10 cellular contexts compared by ENCODE assay signal in the genomic region with DNA sequence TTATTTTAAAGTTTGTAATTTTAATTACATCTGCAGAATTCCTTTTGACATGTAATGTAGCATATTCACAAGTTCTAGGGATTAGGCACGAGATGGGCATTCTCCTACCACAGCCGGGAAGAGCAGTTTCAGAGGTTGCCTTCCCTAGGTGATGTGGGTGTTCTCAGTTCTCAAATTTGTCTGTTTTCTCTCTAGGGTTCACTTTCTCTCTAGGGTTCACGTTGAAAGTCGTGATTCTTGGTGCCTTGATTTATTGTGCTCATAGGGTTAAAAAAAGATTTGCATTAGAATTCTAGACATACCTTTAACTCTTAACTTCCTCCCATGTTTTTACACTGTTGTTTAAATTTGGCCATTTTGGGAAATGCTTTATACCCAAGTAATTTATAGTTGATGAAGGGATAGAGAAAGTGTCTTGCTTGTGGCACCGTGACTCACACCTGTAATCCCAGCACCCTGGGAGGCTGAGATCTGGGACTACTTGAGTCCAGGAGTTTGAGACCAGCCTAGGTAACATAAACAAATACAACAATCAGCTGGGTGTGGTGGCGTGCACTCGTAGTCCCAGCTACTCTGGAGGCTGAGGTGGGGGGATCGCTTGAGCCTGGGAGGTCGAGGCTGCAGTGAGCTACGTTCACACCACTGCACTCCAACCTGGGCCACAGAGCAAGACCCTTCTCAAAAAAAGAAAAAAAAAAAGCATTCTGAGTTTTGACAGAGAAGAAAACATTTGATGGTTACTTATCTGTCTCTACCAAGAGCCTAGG. TPM values are rescaled to one million over a fixed set of nuclear protein-coding genes. Genes with fewer than 3 reads are reported as not detected.
A peak's percentile ranks its signal among the peaks of the same experiment; 100 is the strongest.
DNase-seq lines count a peak whose midpoint lies in the region; ATAC-seq and TF ChIP-seq lines count a peak whose summit lies in the region.
"Had no signal": no experiment of that assay in that cellular context is flagged by ENCODE, and none has a peak within 500 bp of the region (broad histone marks: within the 10 kb centered on the region; RNA-seq: fewer than 3 reads in every experiment).

No MANE protein-coding gene starts in this region.

- CTCF ChIA-PET in activated CD4-positive, alpha-beta T cell treated with anti-CD3 and anti-CD28 coated beads, Interleukin-2, amount 10 ng/mL, durations not matched to agents 7 days and 5 days (lab: Charles Lee): interaction anchor here (0.6 to 1.5 kb wide), 4 partner anchors 10 to 55 kb away, joined by 3 to 6 read pairs (median 4); no protein-coding TSS in a partner anchor
- CTCF ChIA-PET in WTC11 (lab: Charles Lee): interaction anchor here (1.0 kb wide), 1 partner anchor 53 kb away, joined by 3 read pairs; no protein-coding TSS in a partner anchor

- H3K9me3 ChIP-seq in stomach: no peaks in the 10 kb centered on the region

- H3K9me3 Mint-ChIP-seq in activated CD4-positive, alpha-beta T cell treated with anti-CD3 and anti-CD28 coated beads, Interleukin-2, amount 10 ng/mL, durations not matched to agents 7 days and 5 days: no peaks in the 10 kb centered on the region
- H3K9me3 Mint-ChIP-seq in WTC11 (no peaks in the 10 kb centered on the region), immature natural killer cell (no peaks in the 10 kb centered on the region)
- H3K9me3 Mint-ChIP-seq: activated T-helper 2 cell treated with anti-CD3 and anti-CD28 coated beads, Interferon-gamma antibody, Interleukin-2, Interleukin-4, amounts not matched to agents 10 μg/mL and 5 μg/mL and 100 μg/mL, durations not matched to agents 14 hours and 24 hours and 36 hours had no signal

- WGBS in stomach, 5 donors: 65 to 70% (median 67%) methylated on average over 10 of the region's 10 CpGs

- POLR2A ChIA-PET in activated CD4-positive, alpha-beta T cell treated with anti-CD3 and anti-CD28 coated beads, Interleukin-2, amount 10 ng/mL, durations not matched to agents 7 days and 5 days (lab: Charles Lee): no interaction called here
- POLR2A ChIA-PET in WTC11 (lab: Charles Lee): no interaction called here

- ATAC-seq in WTC11: no peak
- no peak for ATAC-seq in GM18868 (IDR thresholded peaks at IDR 0.05; ENCODE audit: unreplicated experiment)

- H3K4me3 Mint-ChIP-seq in activated CD4-positive, alpha-beta T cell treated with anti-CD3 and anti-CD28 coated beads, Interleukin-2, amount 10 ng/mL, durations not matched to agents 7 days and 5 days: no peak overlapping the region
- H3K4me3 Mint-ChIP-seq in WTC11 (no peak overlapping the region), immature natural killer cell (peak overlapping the region; percentile 12 to 61 (median 38))

- no peaks in the 10 kb centered on the region for H3K27me3 Mint-ChIP-seq in activated CD4-positive, alpha-beta T cell treated with anti-CD3 and anti-CD28 coated beads, Interleukin-2, amount 10 ng/mL, durations not matched to agents 7 days and 5 days
- H3K27me3 Mint-ChIP-seq in WTC11 (ENCODE audit: low read depth): no peaks in the 10 kb centered on the region
- peaks cover 0 to 10% (median 2%) of the 10 kb centered on the region in 3 donors for H3K27me3 Mint-ChIP-seq in immature natural killer cell (ENCODE audit: low read depth in 3 of 3)

- H3K27ac ChIP-seq in stomach: peak overlapping the region in 4 of 5 donors; percentile 95 to 99 (median 98)

- DNase-seq in activated CD4-positive, alpha-beta T cell treated with anti-CD3 and anti-CD28 coated beads, Interleukin-2, amount 10 ng/mL, durations not matched to agents 7 days and 5 days: no peak
- no peak for DNase-seq in activated CD4-positive, alpha-beta T cell treated with anti-CD3 and anti-CD28 coated beads for 48 hours
- DNase-seq in WTC11 (ENCODE audit: low spot score): no peak
- DNase-seq in immature natural killer cell: no peak
- DNase-seq in stomach: no peak
- DNase-seq in HK-2 (ENCODE audit: unreplicated experiment): no peak
- DNase-seq in AML-193 (lab: John Stamatoyannopoulos, UW): no peak
- DNase-seq: kidney glomerular epithelial cell had no signal

- peaks cover 0 to 19% (median 15%) of the 10 kb centered on the region in 4 donors for H3K36me3 ChIP-seq in stomach

- no peak for TF ChIP-seq EP300 in stomach (IDR thresholded peaks at IDR 0.05)

- peaks cover 56 to 79% (median 70%) of the 10 kb centered on the region in 4 donors for H3K4me1 ChIP-seq in stomach

- intact Hi-C loops in stomach (cut with DNase I; ENCODE audit: low total_unique reads): no loop called here

- peaks cover 54% of the 10 kb centered on the region for H3K36me3 Mint-ChIP-seq in activated CD4-positive, alpha-beta T cell treated with anti-CD3 and anti-CD28 coated beads, Interleukin-2, amount 10 ng/mL, durations not matched to agents 7 days and 5 days (ENCODE audit: low read depth)
- H3K36me3 Mint-ChIP-seq in WTC11 (peaks cover 4% of the 10 kb centered on the region; the same call in 1 of the 2 replicates), immature natural killer cell (peaks cover 0 to 8% (median 0%) of the 10 kb centered on the region in 3 donors)

- H3K4me1 Mint-ChIP-seq in activated CD4-positive, alpha-beta T cell treated with anti-CD3 and anti-CD28 coated beads, Interleukin-2, amount 10 ng/mL, durations not matched to agents 7 days and 5 days: peaks cover 62% of the 10 kb centered on the region
- H3K4me1 Mint-ChIP-seq in WTC11 (peaks cover 37% of the 10 kb centered on the region), immature natural killer cell (peaks cover 75 to 81% of the 10 kb centered on the region in 2 donors)

- TF ChIP-seq POLR2A in stomach (IDR thresholded peaks at IDR 0.05): no peak

- H3K27me3 ChIP-seq in stomach: no peaks in the 10 kb centered on the region

- H3K27ac Mint-ChIP-seq in activated CD4-positive, alpha-beta T cell treated with anti-CD3 and anti-CD28 coated beads, Interleukin-2, amount 10 ng/mL, durations not matched to agents 7 days and 5 days: peak overlapping the region; percentile 31
- H3K27ac Mint-ChIP-seq in WTC11 (peak overlapping the region; percentile 91; the same call in 1 of the 2 replicates), immature natural killer cell (peak overlapping the region; percentile 71 to 100 (median 89))

- no peak for TF ChIP-seq CTCF in WTC11 (IDR thresholded peaks at IDR 0.05)
- no peak for TF ChIP-seq CTCF in stomach (IDR thresholded peaks at IDR 0.05)

- peak overlapping the region in 1 of 4 donors; percentile 75 for H3K4me3 ChIP-seq in stomach

TF ChIP-seq in WTC11, 78 proteins besides CTCF, POLR2A, EP300 and RAD21:
- TF ChIP-seq MYBL2 (CRISPR knock-in tag; IDR thresholded peaks at IDR 0.05) (no peak), RELA (CRISPR knock-in tag; IDR thresholded peaks at IDR 0.05; ENCODE audit: borderline replicate concordance) (no peak), SMAD4 (CRISPR knock-in tag; IDR thresholded peaks at IDR 0.05) (no peak), HMGA2 (CRISPR knock-in tag; IDR thresholded peaks at IDR 0.05) (no peak), ZNF671 (CRISPR knock-in tag; IDR thresholded peaks at IDR 0.05) (no peak), OVOL2 (CRISPR knock-in tag; IDR thresholded peaks at IDR 0.05; ENCODE audit: borderline replicate concordance) (no peak), ZNF423 (CRISPR knock-in tag; IDR thresholded peaks at IDR 0.05) (no peak), ELF4 (CRISPR knock-in tag; IDR thresholded peaks at IDR 0.05; ENCODE audit: low read depth) (no peak), ESRRA (CRISPR knock-in tag; IDR thresholded peaks at IDR 0.05; ENCODE audit: borderline replicate concordance) (no peak)
- TF ChIP-seq, protein P1, sequence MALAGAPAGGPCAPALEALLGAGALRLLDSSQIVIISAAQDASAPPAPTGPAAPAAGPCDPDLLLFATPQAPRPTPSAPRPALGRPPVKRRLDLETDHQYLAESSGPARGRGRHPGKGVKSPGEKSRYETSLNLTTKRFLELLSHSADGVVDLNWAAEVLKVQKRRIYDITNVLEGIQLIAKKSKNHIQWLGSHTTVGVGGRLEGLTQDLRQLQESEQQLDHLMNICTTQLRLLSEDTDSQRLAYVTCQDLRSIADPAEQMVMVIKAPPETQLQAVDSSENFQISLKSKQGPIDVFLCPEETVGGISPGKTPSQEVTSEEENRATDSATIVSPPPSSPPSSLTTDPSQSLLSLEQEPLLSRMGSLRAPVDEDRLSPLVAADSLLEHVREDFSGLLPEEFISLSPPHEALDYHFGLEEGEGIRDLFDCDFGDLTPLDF (CRISPR knock-in tag; IDR thresholded peaks at IDR 0.05): no peak
- TF ChIP-seq, protein P2, sequence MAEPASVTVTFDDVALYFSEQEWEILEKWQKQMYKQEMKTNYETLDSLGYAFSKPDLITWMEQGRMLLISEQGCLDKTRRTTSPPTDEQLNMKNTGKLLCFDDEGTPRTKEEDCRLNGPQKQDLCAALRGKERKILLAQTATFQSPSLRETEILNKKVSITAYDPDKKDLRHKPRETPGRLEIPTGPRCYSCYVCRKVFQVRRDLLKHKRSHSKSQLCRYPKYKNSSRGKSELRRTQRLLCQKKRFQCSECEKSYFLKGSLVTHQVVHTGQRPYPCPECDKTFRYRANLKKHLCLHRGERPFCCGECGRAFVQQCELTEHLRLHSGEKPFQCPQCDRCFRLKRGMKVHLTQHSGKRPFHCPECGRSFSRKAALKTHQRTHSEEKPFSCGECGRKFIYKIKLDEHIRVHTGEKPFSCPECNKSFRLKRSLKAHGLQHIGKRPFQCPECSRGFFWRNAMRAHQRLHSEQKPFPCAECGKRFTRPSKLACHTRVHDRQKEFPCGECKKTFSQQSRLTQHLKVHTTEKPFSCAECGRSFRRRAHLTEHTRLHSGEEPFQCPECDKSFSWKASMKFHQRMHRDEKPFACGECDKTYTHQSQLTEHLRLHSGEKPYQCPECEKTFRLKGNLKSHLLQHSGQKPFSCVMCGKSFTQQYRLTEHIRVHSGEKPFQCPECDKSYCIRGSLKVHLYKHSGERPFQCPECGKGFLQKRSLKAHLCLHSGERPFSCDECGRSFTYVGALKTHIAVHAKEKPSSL (CRISPR knock-in tag; conservative IDR thresholded peaks at IDR 0.05): no peak
TF ChIP-seq in WTC11: peak in this region for 0.

RNA-seq across cellular contexts. Expression of gene MED15, which starts 3.6 kb away (rescaled TPM):
- total RNA-seq in activated CD4-positive, alpha-beta T cell treated with anti-CD3 and anti-CD28 coated beads, Interleukin-2, amount 10 ng/mL, durations not matched to agents 7 days and 5 days: 100 to 1,000 TPM; 141 to 182 TPM
- total RNA-seq in WTC11 (2021): 60.9 to 67.7 TPM (median 62.6 TPM) in 3 replicates
- 10 to 100 TPM; 12.1 to 91.3 (median 23.0) TPM for polyA plus RNA-seq in immature natural killer cell
- total RNA-seq in stomach: 100 to 1,000 TPM in 3 of 5 donors, 10 to 100 TPM in 2; 28.3 to 289 (median 135) TPM
- polyA plus RNA-seq in stomach: 10 to 100 TPM; 29.3 to 41.9 (median 39.3) TPM

RNA-seq across cellular contexts. Expression of gene KLHL22, which starts 15.4 kb away (rescaled TPM):
- 10 to 100 TPM; 38.7 to 40.1 TPM for total RNA-seq in activated CD4-positive, alpha-beta T cell treated with anti-CD3 and anti-CD28 coated beads, Interleukin-2, amount 10 ng/mL, durations not matched to agents 7 days and 5 days
- 9.9 to 15.7 TPM (median 12.1 TPM) in 3 replicates for total RNA-seq in WTC11 (2021)
- 10 to 100 TPM; 12.8 to 26.3 (median 26.1) TPM for polyA plus RNA-seq in immature natural killer cell
- total RNA-seq in stomach: 10 to 100 TPM in 4 of 5 donors, 1 to 10 TPM in 1; 7.0 to 26.5 (median 22.8) TPM
- polyA plus RNA-seq in stomach: 10 to 100 TPM in 2 of 3 donors, 1 to 10 TPM in 1; 7.0 to 10.8 (median 10.2) TPM

Comparison
In these comparisons a context has a peak if more than half of its experiments do, and no peak if none do; other contexts are left out.
1. H3K27ac Mint-ChIP-seq: peak in every context shown above with its lines; median percentile 91 in WTC11; 89 in immature natural killer cell; 31 in activated CD4-positive, alpha-beta T cell treated with anti-CD3 and anti-CD28 coated beads, Interleukin-2, amount 10 ng/mL, durations not matched to agents 7 days and 5 days.
2. H3K4me3 Mint-ChIP-seq: peak in immature natural killer cell (5 of 5); none in activated CD4-positive, alpha-beta T cell treated with anti-CD3 and anti-CD28 coated beads, Interleukin-2, amount 10 ng/mL, durations not matched to agents 7 days and 5 days (single experiment) and WTC11 (single experiment).